In the genomic region with DNA sequence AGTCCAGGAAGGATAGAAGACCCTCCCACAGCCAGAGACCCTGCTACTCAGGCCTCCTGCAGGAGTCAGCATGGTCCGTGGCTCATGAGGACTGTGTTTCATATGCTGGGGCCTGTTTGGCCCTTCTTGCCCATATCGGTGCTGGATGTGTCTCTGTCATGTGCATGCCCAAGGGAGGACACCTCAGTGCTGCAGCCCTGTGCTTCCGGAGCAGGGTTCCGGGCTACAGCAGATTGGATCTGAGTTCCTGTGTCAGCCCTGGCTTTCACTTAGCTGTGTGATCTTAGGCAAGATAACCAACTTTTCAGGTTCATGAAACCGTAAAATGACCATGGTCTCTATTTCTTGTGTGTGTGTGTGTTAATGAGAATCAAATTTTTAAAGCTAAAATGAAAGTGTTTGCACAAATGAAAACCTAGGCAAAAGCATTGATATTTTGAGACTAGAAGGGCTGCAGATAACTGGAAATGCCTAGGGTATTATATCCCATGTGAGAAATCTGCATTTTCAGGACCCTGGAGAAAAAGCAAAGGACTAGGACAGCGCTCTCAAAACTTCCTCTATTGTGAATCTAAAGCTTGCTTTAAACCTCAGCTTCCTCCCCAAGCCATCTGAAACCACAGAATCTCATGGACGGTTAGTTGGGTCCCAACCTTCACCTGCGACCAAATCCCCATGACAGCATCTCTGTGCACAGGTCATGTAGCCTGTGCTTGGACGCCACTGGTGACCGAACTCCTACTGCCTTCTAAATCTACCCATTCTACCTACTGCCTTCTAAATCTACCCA, we compare ENCODE assay signal across 24 cellular contexts. TPM values are rescaled to one million over a fixed set of nuclear protein-coding genes. Genes with fewer than 3 reads are reported as not detected.
DNase-seq lines count a peak whose midpoint lies in the region; ATAC-seq, FAIRE-seq and TF ChIP-seq lines count a peak whose summit lies in the region.
"Had no signal": no experiment of that assay in that cellular context is flagged by ENCODE, and none has a peak within 500 bp of the region (broad histone marks: within the 10 kb centered on the region; RNA-seq: fewer than 3 reads in every experiment).

No MANE protein-coding gene starts in this region.

- peaks cover 74% of the 10 kb centered on the region for H3K4me1 ChIP-seq in BLaER1
- no peaks in the 10 kb centered on the region for H3K4me1 ChIP-seq in SJCRH30
- H3K4me1 ChIP-seq: neural progenitor cell had no signal

- no peaks in the 10 kb centered on the region for H4K20me1 ChIP-seq in BLaER1

- no peak overlapping the region for H3K4me3 Mint-ChIP-seq in osteocyte (ENCODE audit: unreplicated experiment)
- H3K4me3 Mint-ChIP-seq: CD4-positive, CD25-positive, alpha-beta regulatory T cell; mesothelial cell of epicardium; neural progenitor cell had no signal

- no peak overlapping the region for H3K27ac Mint-ChIP-seq in osteocyte (ENCODE audit: unreplicated experiment)
- H3K27ac Mint-ChIP-seq: CD4-positive, CD25-positive, alpha-beta regulatory T cell; mesothelial cell of epicardium; neural progenitor cell had no signal

- H3K27me3 ChIP-seq in BLaER1 = no peaks in the 10 kb centered on the region
- H3K27me3 ChIP-seq in bronchial epithelial cell (ENCODE audit: control insufficient read depth, insufficient read depth, low read length) = no peaks in the 10 kb centered on the region
- H3K27me3 ChIP-seq in SJCRH30 = 0 out of 2 replicates have a peak, but pooled peaks cover 9% of the 10 kb centered on the region
- H3K27me3 ChIP-seq: foreskin keratinocyte had no signal

- DNase-seq in Jurkat, Clone E6-1 (ENCODE audit: low read depth, low spot score) = peak; percentile 47
- DNase-seq in NOMO-1 treated with dmso at 0.1 percent for 144 hours (lab: John Stamatoyannopoulos, UW; ENCODE audit: unreplicated experiment) = peak; percentile 42
- no peak for DNase-seq in bronchial epithelial cell (ENCODE audit: low read depth)
- DNase-seq in osteocyte (ENCODE audit: extremely low spot score, unreplicated experiment) = no peak
- no peak for DNase-seq in SJCRH30
- DNase-seq in sciatic nerve (ENCODE audit: low spot score) = no peak
- no peak for DNase-seq in occipital lobe (lab: John Stamatoyannopoulos, UW)
- DNase-seq: activated CD4-positive, alpha-beta T cell treated with anti-CD3 and anti-CD28 coated beads, Interleukin-2, amount 50 U/mL, for 1 hour; activated CD8-positive, alpha-beta memory T cell treated with anti-CD3 and anti-CD28 coated beads, Interleukin-2, amount 50 U/mL, for 48 hours; activated effector memory CD4-positive, alpha-beta T cell treated with anti-CD3 and anti-CD28 coated beads, Interleukin-2, amount 50 U/mL, for 16 hours; amniotic stem cell; dermis blood vessel endothelial cell; DMS153; foreskin keratinocyte; kidney glomerular epithelial cell; NCI-H774; SW 1271 had no signal

- H3K9me3 ChIP-seq in BLaER1 = peaks cover 18% of the 10 kb centered on the region
- H3K9me3 ChIP-seq in SJCRH30 (replicated peaks) = no peaks in the 10 kb centered on the region

- peak; percentile 58 for FAIRE-seq in bronchial epithelial cell (lab: Jason Lieb, UNC)

- H3K9me3 Mint-ChIP-seq in osteocyte (ENCODE audit: unreplicated experiment) = no peaks in the 10 kb centered on the region
- H3K9me3 Mint-ChIP-seq: CD4-positive, CD25-positive, alpha-beta regulatory T cell; mesothelial cell of epicardium; neural progenitor cell had no signal

- intact Hi-C loops in sciatic nerve (cut with DNase I) = loop anchor here (10.0 kb wide), 1 partner anchor 151 kb away; no protein-coding TSS in a partner anchor

- H3K9ac ChIP-seq in BLaER1 = peak overlapping the region; percentile 43; the same call in 1 of the 2 replicates
- H3K9ac ChIP-seq: neural progenitor cell had no signal

- no peak for ATAC-seq in sciatic nerve
- ATAC-seq: foreskin keratinocyte had no signal

- H3K27me3 Mint-ChIP-seq in osteocyte (ENCODE audit: unreplicated experiment) = peaks cover 3% of the 10 kb centered on the region
- H3K27me3 Mint-ChIP-seq: CD4-positive, CD25-positive, alpha-beta regulatory T cell had no signal

- no peaks in the 10 kb centered on the region for H3K4me1 Mint-ChIP-seq in osteocyte (ENCODE audit: unreplicated experiment)
- H3K4me1 Mint-ChIP-seq: neural progenitor cell had no signal

- peak overlapping the region; percentile 36; the same call in 1 of the 2 replicates for H3K4me3 ChIP-seq in BLaER1
- H3K4me3 ChIP-seq in Jurkat, Clone E6-1 (ENCODE audit: low read length) = no peak overlapping the region
- H3K4me3 ChIP-seq in bronchial epithelial cell (ENCODE audit: low read depth, low read length) = no peak overlapping the region
- H3K4me3 ChIP-seq in SJCRH30 = no peak overlapping the region
- H3K4me3 ChIP-seq: neural progenitor cell had no signal

- H3K27ac ChIP-seq in BLaER1 = peak overlapping the region; percentile 79
- H3K27ac ChIP-seq in SJCRH30 = no peak overlapping the region
- H3K27ac ChIP-seq: foreskin keratinocyte, neural progenitor cell had no signal

- H3K36me3 ChIP-seq in BLaER1 (no peaks in the 10 kb centered on the region), bronchial epithelial cell (ENCODE audit: control insufficient read depth, insufficient read depth, low read length) (no peaks in the 10 kb centered on the region), SJCRH30 (no peaks in the 10 kb centered on the region)
- H3K36me3 ChIP-seq: neural progenitor cell had no signal

- peak overlapping the region; percentile 93 for H3K4me2 ChIP-seq in BLaER1
- H3K4me2 ChIP-seq: neural progenitor cell had no signal

- TF ChIP-seq CTCF in bronchial epithelial cell (IDR thresholded peaks at IDR 0.05; ENCODE audit: insufficient read depth, low read length, severe bottlenecking) (no peak), osteocyte (IDR thresholded peaks at IDR 0.05) (no peak)

- H3K36me3 Mint-ChIP-seq in osteocyte (ENCODE audit: unreplicated experiment) = no peaks in the 10 kb centered on the region
- H3K36me3 Mint-ChIP-seq: CD4-positive, CD25-positive, alpha-beta regulatory T cell; mesothelial cell of epicardium; neural progenitor cell had no signal

RNA-seq across cellular contexts. Expression of a gene that starts 58.8 kb away (rescaled TPM):
- not detected for polyA plus RNA-seq in Jurkat, Clone E6-1 (2012; ENCODE audit: insufficient read depth, insufficient read length)
- total RNA-seq in bronchial epithelial cell = under 0.01 TPM in 1 of 2 replicates, not detected in the other
- total RNA-seq in osteocyte = not detected in 2 replicates
- not detected in 2 replicates for total RNA-seq in SJCRH30 (2014; rRNA removed; shearing (Covaris generic))
- 0.98 TPM for total RNA-seq in sciatic nerve
- 0.16 TPM for total RNA-seq in occipital lobe
- total RNA-seq: A673; cardiac septum; CD4-positive, CD25-positive, alpha-beta regulatory T cell; dermis blood vessel endothelial cell; foreskin keratinocyte; LHCN-M2; mesothelial cell of epicardium had no signal
- polyA plus RNA-seq: CD4-positive, CD25-positive, alpha-beta regulatory T cell; foreskin keratinocyte had no signal

Comparison
In these comparisons a context has a peak if more than half of its experiments do, and no peak if none do; other contexts are left out.
1. DNase-seq: peak in Jurkat, Clone E6-1 (single experiment) and NOMO-1 treated with dmso at 0.1 percent for 144 hours (single experiment); none in bronchial epithelial cell (single experiment), osteocyte (single experiment), SJCRH30 (0 of 2), sciatic nerve (single experiment) and occipital lobe (single experiment).